9 cellular contexts compared by ENCODE assay signal in genomic region chr22:38503021-38503420, GRCh38. TPM values are rescaled to one million over a fixed set of nuclear protein-coding genes. Genes with fewer than 3 reads are reported as not detected.
A peak's percentile ranks its signal among the peaks of the same experiment; 100 is the strongest.
DNase-seq lines count a peak whose midpoint lies in the region; ATAC-seq and TF ChIP-seq lines count a peak whose summit lies in the region.
"Had no signal": no experiment of that assay in that cellular context is flagged by ENCODE, and none has a peak within 500 bp of the region (broad histone marks: within the 10 kb centered on the region; RNA-seq: fewer than 3 reads in every experiment).

No MANE protein-coding gene starts in this region.

- 0 out of 2 replicates have a peak, but pooled peaks cover 2% of the 10 kb centered on the region for H3K9me1 ChIP-seq in IMR-90 (ENCODE audit: insufficient read depth, low read length)

- dilution Hi-C loops in IMR-90 (cut with HindIII; ENCODE audit: low sequenced_read_pairs, unreplicated experiment) = no loop called here

- H3K4me3 ChIP-seq in AG09309 (ENCODE audit: control insufficient read depth, low read depth, low read length) (peak overlapping the region; percentile 58), IMR-90 (ENCODE audit: insufficient read depth, low read depth, low read length) (peak overlapping the region; percentile 12), uterus (peak overlapping the region in 1 of 2 donors; percentile 86)

- H3K4me1 ChIP-seq in IMR-90 (ENCODE audit: control insufficient read depth, insufficient read depth, low read length) (peaks cover 9% of the 10 kb centered on the region), uterus (peaks cover 5 to 9% of the 10 kb centered on the region in 2 donors)

- H2AK5ac ChIP-seq in IMR-90 (ENCODE audit: low read depth, low read length) = no peak overlapping the region

- H4K20me1 ChIP-seq in IMR-90 (ENCODE audit: insufficient read depth, low read length) = peaks cover 70% of the 10 kb centered on the region

- H3K27ac Mint-ChIP-seq in chondrocyte (ENCODE audit: unreplicated experiment) = peak overlapping the region; percentile 77
- H3K27ac Mint-ChIP-seq in natural killer cell treated with Interleukin-12 subunit alpha and Interleukin-12 subunit beta and Interleukin-15 and Interleukin-18, amount 100 ng/mL, for 72 hours = peak overlapping the region; percentile 100

- no peak overlapping the region for H3K56ac ChIP-seq in IMR-90 (ENCODE audit: extremely low read depth, insufficient read depth, low read length)

- no TSS peak for BruUV-seq in IMR-90 (replicated peaks; lab: Mats Ljungman, UMichigan)

- H3K36me3 Mint-ChIP-seq in chondrocyte (ENCODE audit: low read depth) = peaks cover 34% of the 10 kb centered on the region
- peaks cover 41% of the 10 kb centered on the region for H3K36me3 Mint-ChIP-seq in natural killer cell treated with Interleukin-12 subunit alpha and Interleukin-12 subunit beta and Interleukin-15 and Interleukin-18, amount 100 ng/mL, for 72 hours

- POLR2A ChIA-PET in IMR-90 (lab: Charles Lee; ENCODE audit: unreplicated experiment) = interaction anchor here (0.6 kb wide), 1 partner anchor 18 kb away, joined by 21 read pairs; no protein-coding TSS in a partner anchor

- in situ Hi-C loops in IMR-90 (cut with MboI; ENCODE audit: low sequenced_read_pairs) = no loop called here

- H2AK9ac ChIP-seq in IMR-90 (replicated peaks; ENCODE audit: low read depth, low read length, poor library complexity) = no peak overlapping the region

- no peak overlapping the region for H3K4ac ChIP-seq in IMR-90 (ENCODE audit: low read depth, low read length)

- H3K18ac ChIP-seq in IMR-90 (ENCODE audit: low read depth, low read length) = no peak overlapping the region

- no peak for TF ChIP-seq CTCF in AG09309 (IDR thresholded peaks at IDR 0.05; ENCODE audit: control insufficient read depth, insufficient read depth, low read depth, low read length, missing control alignments)
- TF ChIP-seq CTCF in IMR-90 (conservative IDR thresholded peaks at IDR 0.05; ENCODE audit: low read depth, low read length) = no peak
- TF ChIP-seq CTCF in chondrocyte (IDR thresholded peaks at IDR 0.05) = no peak
- TF ChIP-seq CTCF in uterus (IDR thresholded peaks at IDR 0.05) = no peak

- intact Hi-C loops in IMR-90 (cut with micrococcal nuclease) (loop anchor here (5.0 kb wide), 1 partner anchor 69 kb away; the partner anchor contains the start of gene DMC1), uterus (cut with DNase I; ENCODE audit: low total_unique reads) (no loop called here)

- peaks cover 46% of the 10 kb centered on the region for H3K4me1 Mint-ChIP-seq in chondrocyte (ENCODE audit: low read depth)
- H3K4me1 Mint-ChIP-seq in natural killer cell treated with Interleukin-12 subunit alpha and Interleukin-12 subunit beta and Interleukin-15 and Interleukin-18, amount 100 ng/mL, for 72 hours (ENCODE audit: low read depth in 2 of 2) = peaks cover 52 to 64% of the 10 kb centered on the region in 2 donors

- peak overlapping the region; percentile 96 for H3K4me2 ChIP-seq in IMR-90 (ENCODE audit: low read depth, low read length)

- H3K4me3 Mint-ChIP-seq in chondrocyte (ENCODE audit: unreplicated experiment) = peak overlapping the region; percentile 97
- peak overlapping the region; percentile 88 for H3K4me3 Mint-ChIP-seq in natural killer cell treated with Interleukin-12 subunit alpha and Interleukin-12 subunit beta and Interleukin-15 and Interleukin-18, amount 100 ng/mL, for 72 hours

- H3K9ac ChIP-seq in IMR-90 (ENCODE audit: low read depth, low read length) = no peak overlapping the region; the same call in 1 of the 2 replicates

- H3K9me3 ChIP-seq in IMR-90 (ENCODE audit: control insufficient read depth, insufficient read depth, low read length) (no peaks in the 10 kb centered on the region), uterus (no peaks in the 10 kb centered on the region)

- H3K27me3 ChIP-seq in IMR-90 (ENCODE audit: control insufficient read depth, insufficient read depth, low read length) = no peaks in the 10 kb centered on the region
- H3K27me3 ChIP-seq in uterus = no peaks in the 10 kb centered on the region

- H3K23ac ChIP-seq in IMR-90 (ENCODE audit: low read depth, low read length) = peak overlapping the region; percentile 31

- CTCF ChIA-PET in IMR-90 (lab: Yijun Ruan, JAX) = no interaction called here

- no CpG with 5 or more reads among the region's 4 CpGs for WGBS in IMR-90 (ENCODE audit: extremely low coverage in 2 of 2, insufficient read length in 1 of 2), 2 experiments

- peak overlapping the region; percentile 22 for H2BK5ac ChIP-seq in IMR-90 (ENCODE audit: low read depth, low read length, poor library complexity, severe bottlenecking)

- H2BK20ac ChIP-seq in IMR-90 (ENCODE audit: low read depth, low read length) = no peak overlapping the region

- no peak overlapping the region for H2BK15ac ChIP-seq in IMR-90 (ENCODE audit: low read depth, low read length)

- no peak overlapping the region for H2AFZ ChIP-seq in IMR-90 (replicated peaks; ENCODE audit: low read length, poor library complexity)

- H3K36me3 ChIP-seq in IMR-90 (ENCODE audit: control insufficient read depth, insufficient read depth, low read length) (peaks cover 34% of the 10 kb centered on the region), uterus (no peaks in the 10 kb centered on the region)

- DNase-seq in AG09309 (ENCODE audit: low read depth) (no peak), IMR-90 (no peak), chondrocyte (ENCODE audit: low spot score) (no peak), UCSD-AML1 (lab: John Stamatoyannopoulos, UW; ENCODE audit: unreplicated experiment) (no peak), COLO829 (ENCODE audit: low spot score) (no peak), uterus (no peak)
- DNase-seq in natural killer cell treated with Interleukin-12 subunit alpha and Interleukin-12 subunit beta and Interleukin-15 and Interleukin-18, amount 100 ng/mL, for 72 hours (ENCODE audit: low spot score) = no peak
- DNase-seq: activated CD4-positive, alpha-beta T cell treated with anti-CD3 and anti-CD28 coated beads for 4 hours had no signal

- H3K27ac ChIP-seq in IMR-90 (ENCODE audit: insufficient read depth, low read length) (peak overlapping the region; percentile 52; the same call in 1 of the 2 replicates), uterus (peak overlapping the region in 1 of 2 donors; percentile 100)

- TF ChIP-seq POLR2A in IMR-90 (IDR thresholded peaks at IDR 0.05; ENCODE audit: low read depth, low read length) = no peak
- TF ChIP-seq POLR2A in uterus (IDR thresholded peaks at IDR 0.05) = no peak

- no peaks in the 10 kb centered on the region for H3K27me3 Mint-ChIP-seq in chondrocyte (ENCODE audit: low read depth)
- no peaks in the 10 kb centered on the region for H3K27me3 Mint-ChIP-seq in natural killer cell treated with Interleukin-12 subunit alpha and Interleukin-12 subunit beta and Interleukin-15 and Interleukin-18, amount 100 ng/mL, for 72 hours

- no peak for ATAC-seq in IMR-90 (ENCODE audit: low read depth)
- no peak for ATAC-seq in natural killer cell treated with Interleukin-12 subunit alpha and Interleukin-12 subunit beta and Interleukin-15 and Interleukin-18, amount 100 ng/mL, for 72 hours
- no peak for ATAC-seq in GM21423 (IDR thresholded peaks at IDR 0.05; ENCODE audit: unreplicated experiment)

- no peak for TF ChIP-seq RAD21 in IMR-90 (IDR thresholded peaks at IDR 0.05; ENCODE audit: low read length)

- H2BK120ac ChIP-seq in IMR-90 (ENCODE audit: low read depth, low read length) = no peak overlapping the region

- peaks cover 4 to 36% of the 10 kb centered on the region in 2 experiments; a peak in 3 of 4 replicates for H3K79me1 ChIP-seq in IMR-90 (ENCODE audit: low read depth in 1 of 2, low read length in 2 of 2)

- H3K14ac ChIP-seq in IMR-90 (replicated peaks; ENCODE audit: low read depth, low read length) = peak overlapping the region; percentile 72

- no peaks in the 10 kb centered on the region for H3K9me3 Mint-ChIP-seq in chondrocyte (ENCODE audit: low read depth)
- no peaks in the 10 kb centered on the region for H3K9me3 Mint-ChIP-seq in natural killer cell treated with Interleukin-12 subunit alpha and Interleukin-12 subunit beta and Interleukin-15 and Interleukin-18, amount 100 ng/mL, for 72 hours

- no peak overlapping the region for H4K91ac ChIP-seq in IMR-90 (ENCODE audit: insufficient read depth, low read depth, low read length)

- H4K8ac ChIP-seq in IMR-90 (ENCODE audit: low read depth in 2 of 2, low read length in 2 of 2) = no peak overlapping the region

- H4K5ac ChIP-seq in IMR-90 (ENCODE audit: low read depth, low read length) = no peak overlapping the region

TF ChIP-seq in IMR-90, 13 proteins besides CTCF, POLR2A, EP300 and RAD21 (continues in another document):
- no peak for TF ChIP-seq RCOR1 (IDR thresholded peaks at IDR 0.05; ENCODE audit: insufficient replicate concordance, low read length)
- no peak for TF ChIP-seq MAFK (IDR thresholded peaks at IDR 0.05; ENCODE audit: low read depth, low read length)
- no peak for TF ChIP-seq CHD1 (IDR thresholded peaks at IDR 0.05; ENCODE audit: low read depth, low read length)
- TF ChIP-seq CEBPB (IDR thresholded peaks at IDR 0.05; ENCODE audit: low read depth, low read length) = no peak

RNA-seq across cellular contexts. Expression of gene DDX17, which starts 3.1 kb away (rescaled TPM):
- total RNA-seq in IMR-90 (2012; rRNA removed) = 366 and 371 TPM in 2 replicates
- polyA plus RNA-seq in IMR-90 (2012; rRNA removed) = 200 and 240 TPM in 2 replicates
- 72.6 and 98.7 TPM in 2 replicates for polyA plus RNA-seq in IMR-90 (2012; cell fraction: cytosol; rRNA removed)
- 587 and 1,388 TPM in 2 replicates for polyA plus RNA-seq in IMR-90 (2012; cell fraction: nucleus; rRNA removed; ENCODE audit: low replicate concordance)
- total RNA-seq in chondrocyte = 306 to 362 TPM (median 321 TPM) in 3 replicates
- total RNA-seq in natural killer cell treated with Interleukin-12 subunit alpha and Interleukin-12 subunit beta and Interleukin-15 and Interleukin-18, amount 100 ng/mL, for 72 hours = 100 to 1,000 TPM; 368 to 422 TPM
- 100 to 1,000 TPM; 441 to 971 (median 665) TPM for total RNA-seq in uterus

RNA-seq across cellular contexts. Expression of gene KDELR3, which starts 35.1 kb away (rescaled TPM):
- 192 and 224 TPM in 2 replicates for total RNA-seq in IMR-90 (2012; rRNA removed)
- polyA plus RNA-seq in IMR-90 (2012; rRNA removed) = 120 and 129 TPM in 2 replicates
- 59.5 and 86.9 TPM in 2 replicates for polyA plus RNA-seq in IMR-90 (2012; cell fraction: cytosol; rRNA removed)
- 17.7 and 49.2 TPM in 2 replicates for polyA plus RNA-seq in IMR-90 (2012; cell fraction: nucleus; rRNA removed; ENCODE audit: low replicate concordance)
- total RNA-seq in chondrocyte = 127 to 137 TPM (median 134 TPM) in 3 replicates
- total RNA-seq in natural killer cell treated with Interleukin-12 subunit alpha and Interleukin-12 subunit beta and Interleukin-15 and Interleukin-18, amount 100 ng/mL, for 72 hours = under 1 TPM; 0.26 to 0.92 TPM
- 10 to 100 TPM in 1 of 4 donors, 1 to 10 TPM in 1, under 1 TPM in 1, not detected in 1; 0.77 to 43.1 (median 4.7) TPM for total RNA-seq in uterus

RNA-seq across cellular contexts. Expression of gene KCNJ4, which starts 48.0 kb away (rescaled TPM):
- total RNA-seq in IMR-90 (2012; rRNA removed) (not detected in 2 replicates), chondrocyte (0.27 to 0.33 TPM (median 0.27 TPM) in 3 replicates), uterus (1 to 10 TPM in 1 of 4 donors, under 1 TPM in 1, not detected in 2; 0.21 to 1.1 TPM)
- not detected in 2 replicates for polyA plus RNA-seq in IMR-90 (2012; rRNA removed)
- 0.01 TPM in 1 of 2 replicates, not detected in the other for polyA plus RNA-seq in IMR-90 (2012; cell fraction: cytosol; rRNA removed)
- polyA plus RNA-seq in IMR-90 (2012; cell fraction: nucleus; rRNA removed; ENCODE audit: low replicate concordance) = not detected in 2 replicates
- total RNA-seq in natural killer cell treated with Interleukin-12 subunit alpha and Interleukin-12 subunit beta and Interleukin-15 and Interleukin-18, amount 100 ng/mL, for 72 hours = not detected
